ENCODE assay signal across 26 cellular contexts in genomic region chr2:3009499-3009882, GRCh38.
"Had no signal": no experiment of that assay in that cellular context is flagged by ENCODE, and none has a peak within 500 bp of the region (broad histone marks: within the 10 kb centered on the region; RNA-seq: fewer than 3 reads in every experiment).

No MANE protein-coding gene starts in this region.

- H3K4me1 Mint-ChIP-seq: neural crest cell; stimulated activated effector memory CD8-positive, alpha-beta T cell treated with anti-CD3 and anti-CD28 coated beads, Interleukin-12 subunit alpha, Interleukin-12 subunit beta, amount 100 ng/mL, for 72 hours had no signal

- H3K9me3 ChIP-seq: prostate gland, thyroid gland had no signal

- H3K4me1 ChIP-seq: gastrocnemius medialis, left lung, prostate gland, right atrium auricular region, sigmoid colon, stomach, thyroid gland, upper lobe of left lung, uterus had no signal

- H3K27me3 ChIP-seq: right atrium auricular region, thyroid gland, upper lobe of left lung, uterus had no signal

- H3K27ac ChIP-seq: coronary artery, epithelial cell of prostate, gastrocnemius medialis, left lung, prostate gland, right atrium auricular region, sigmoid colon, stomach, thyroid gland, upper lobe of left lung, uterus had no signal

- H3K36me3 ChIP-seq: gastrocnemius medialis, left lung, prostate gland, right atrium auricular region, sigmoid colon, stomach, thyroid gland, upper lobe of left lung, uterus had no signal

- H3K4me3 ChIP-seq: coronary artery, gastrocnemius medialis, left lung, mucosa of descending colon, prostate gland, right atrium auricular region, sigmoid colon, stomach, thyroid gland, upper lobe of left lung, uterus had no signal

- FAIRE-seq: kidney had no signal

- H3K4me3 Mint-ChIP-seq: mesothelial cell of epicardium; naive B cell; neural crest cell; stimulated activated effector memory CD8-positive, alpha-beta T cell treated with anti-CD3 and anti-CD28 coated beads, Interleukin-12 subunit alpha, Interleukin-12 subunit beta, amount 100 ng/mL, for 72 hours had no signal

- DNase-seq: effector CD4-positive, alpha-beta T cell; foreskin fibroblast; gastrocnemius medialis; head of caudate nucleus; kidney; left lung; mesenchymal stem cell; mucosa of descending colon; naive B cell; nucleus accumbens; sigmoid colon; stimulated activated CD4-positive, alpha-beta T cell treated with anti-CD3 and anti-CD28 coated beads, Interleukin-2, amount 100 ng/mL, for 24 hours; stimulated activated CD4-positive, alpha-beta T cell treated with anti-CD3 and anti-CD28 coated beads, Interleukin-4, amount 100 ng/mL, for 24 hours; stimulated activated naive CD4-positive, alpha-beta T cell treated with Interleukin-2 at 50 U/mL for 16 hours; stomach; thyroid gland; upper lobe of left lung; uterus had no signal

- H3K27ac Mint-ChIP-seq: mesothelial cell of epicardium; naive B cell; stimulated activated effector memory CD8-positive, alpha-beta T cell treated with anti-CD3 and anti-CD28 coated beads, Interleukin-12 subunit alpha, Interleukin-12 subunit beta, amount 100 ng/mL, for 72 hours had no signal

- H3K36me3 Mint-ChIP-seq: mesothelial cell of epicardium; stimulated activated effector memory CD8-positive, alpha-beta T cell treated with anti-CD3 and anti-CD28 coated beads, Interleukin-12 subunit alpha, Interleukin-12 subunit beta, amount 100 ng/mL, for 72 hours had no signal

- ATAC-seq: esophagus mucosa; gastrocnemius medialis; left lung; mucosa of descending colon; stimulated activated effector memory CD8-positive, alpha-beta T cell treated with anti-CD3 and anti-CD28 coated beads, Interleukin-12 subunit alpha, Interleukin-12 subunit beta, amount 100 ng/mL, for 72 hours had no signal
